In the genomic region with DNA sequence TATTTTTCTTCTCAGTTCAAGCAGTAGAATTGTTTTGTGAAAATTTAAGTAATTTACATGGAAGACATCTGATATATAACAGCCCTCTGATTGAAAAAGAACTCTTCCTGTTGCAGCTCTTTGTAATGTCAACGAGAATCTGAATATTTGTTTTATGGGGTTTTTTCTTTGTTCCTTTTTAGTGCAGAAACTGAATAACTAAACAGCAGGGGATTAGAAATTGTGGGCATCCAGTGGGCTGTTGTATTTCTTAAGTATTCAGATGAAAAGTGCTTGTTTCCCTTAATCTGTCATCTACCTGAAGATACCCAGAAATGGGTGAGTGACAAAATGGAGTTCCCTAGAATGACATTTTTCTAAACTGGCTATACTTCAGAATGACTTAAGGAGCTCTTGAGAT, we compare ENCODE assay signal across 23 cellular contexts. TPM values are rescaled to one million over a fixed set of nuclear protein-coding genes. Genes with fewer than 3 reads are reported as not detected.
DNase-seq lines count a peak whose midpoint lies in the region; ATAC-seq, FAIRE-seq and TF ChIP-seq lines count a peak whose summit lies in the region.
"Had no signal": no experiment of that assay in that cellular context is flagged by ENCODE, and none has a peak within 500 bp of the region (broad histone marks: within the 10 kb centered on the region; RNA-seq: fewer than 3 reads in every experiment).

No MANE protein-coding gene starts in this region.

- H3K9me3 ChIP-seq in T-helper 17 cell (ENCODE audit: control insufficient read depth, low read length, poor library complexity, severe bottlenecking) (no peaks in the 10 kb centered on the region), endothelial cell of umbilical vein (replicated peaks; ENCODE audit: control insufficient read depth, insufficient read depth, low read length) (no peaks in the 10 kb centered on the region)
- H3K9me3 ChIP-seq: BLaER1, SJSA1 had no signal

- intact Hi-C loops in activated CD4-positive, alpha-beta T cell treated with anti-CD3 and anti-CD28 coated beads for 36 hours (cut with DNase I, micrococcal nuclease) = no loop called here
- intact Hi-C loops in endothelial cell of umbilical vein (cut with micrococcal nuclease) = no loop called here

- CTCF ChIA-PET in activated CD4-positive, alpha-beta T cell treated with anti-CD3 and anti-CD28 coated beads for 36 hours (lab: Charles Lee) = no interaction called here
- CTCF ChIA-PET in endothelial cell of umbilical vein (lab: Charles Lee) = interaction anchor here (1.5 to 2.9 kb wide), 3 partner anchors 8 to 21 kb away, joined by 3 to 20 read pairs (median 5); partner anchors contain the start of gene ARL4A

- peaks cover 12% of the 10 kb centered on the region for H3K4me1 ChIP-seq in endothelial cell of umbilical vein (ENCODE audit: control insufficient read depth, extremely low read depth, insufficient read depth, low read length)
- H3K4me1 ChIP-seq: BLaER1, SJSA1 had no signal

- dilution Hi-C loops in endothelial cell of umbilical vein (cut with MboI; ENCODE audit: extremely low pct_ligation_motif_present, low sequenced_read_pairs) = no loop called here

- no TSS peak for BruUV-seq in endothelial cell of umbilical vein (replicated peaks; lab: Mats Ljungman, UMichigan)

- H4K20me1 ChIP-seq in endothelial cell of umbilical vein (replicated peaks; ENCODE audit: control insufficient read depth, extremely low read depth, insufficient read depth, low read length) = peaks cover 4% of the 10 kb centered on the region
- H4K20me1 ChIP-seq: BLaER1 had no signal

- no peaks in the 10 kb centered on the region for H3K36me3 ChIP-seq in endothelial cell of umbilical vein (ENCODE audit: control insufficient read depth in 2 of 2, extremely low read depth in 1 of 2, insufficient read depth in 2 of 2, low read length in 2 of 2)
- H3K36me3 ChIP-seq: BLaER1, SJSA1 had no signal

- no peaks in the 10 kb centered on the region for H3K36me3 Mint-ChIP-seq in activated CD4-positive, alpha-beta T cell treated with anti-CD3 and anti-CD28 coated beads for 36 hours (ENCODE audit: low read depth)
- H3K36me3 Mint-ChIP-seq in T-helper 17 cell (ENCODE audit: low read depth) = no peaks in the 10 kb centered on the region
- H3K36me3 Mint-ChIP-seq in stimulated activated memory B cell treated with anti-CD40 and anti-IgM and Interleukin-4, amounts not matched to agents 10 μg/mL and 1 μg/mL and 100 μg/mL, for 72 hours = no peaks in the 10 kb centered on the region
- H3K36me3 Mint-ChIP-seq: CD4-positive, CD25-positive, alpha-beta regulatory T cell had no signal

- no peak for DNase-seq in activated CD4-positive, alpha-beta T cell treated with anti-CD3 and anti-CD28 coated beads for 36 hours
- DNase-seq in activated CD4-positive, alpha-beta T cell treated with anti-CD3 and anti-CD28 coated beads, Interleukin-2, amount 50 U/mL, for 48 hours = no peak
- DNase-seq in T-helper 17 cell = no peak
- DNase-seq in endothelial cell of umbilical vein (ENCODE audit: low read depth, low spot score) = peak; percentile 19
- no peak for DNase-seq in GM13977 (ENCODE audit: low spot score)
- DNase-seq: CD4-positive, CD25-positive, alpha-beta regulatory T cell; Karpas-422; NCI-H1092 treated with DMSO at 0.1 percent for 48 hours; NCI-H1436; NCI-H187; NCI-H2081 treated with DMSO at 0.1 percent for 48 hours; NCI-H446 treated with DMSO at 0.1 percent for 48 hours; NCI-H526 treated with DMSO at 0.1 percent for 48 hours; Right ventricle myocardium superior; RPMI8226 had no signal

- no peak overlapping the region for H3K27ac ChIP-seq in endothelial cell of umbilical vein (ENCODE audit: insufficient read depth, low read depth, low read length)
- H3K27ac ChIP-seq: BLaER1, SJSA1 had no signal

- H3K4me1 Mint-ChIP-seq in activated CD4-positive, alpha-beta T cell treated with anti-CD3 and anti-CD28 coated beads for 36 hours = peaks cover 10% of the 10 kb centered on the region
- H3K4me1 Mint-ChIP-seq in T-helper 17 cell = peaks cover 18% of the 10 kb centered on the region
- H3K4me1 Mint-ChIP-seq in stimulated activated memory B cell treated with anti-CD40 and anti-IgM and Interleukin-4, amounts not matched to agents 10 μg/mL and 1 μg/mL and 100 μg/mL, for 72 hours = peaks cover 28% of the 10 kb centered on the region

- H2AFZ ChIP-seq in endothelial cell of umbilical vein (ENCODE audit: low read depth, low read length) = no peak overlapping the region

- TF ChIP-seq CTCF in endothelial cell of umbilical vein (IDR thresholded peaks at IDR 0.05; ENCODE audit: extremely low read depth in 1 of 2, insufficient read depth in 1 of 2, low read depth in 1 of 2, low read length in 2 of 2) (no peak), GM13977 (IDR thresholded peaks at IDR 0.05; ENCODE audit: extremely low read depth, insufficient read depth, missing control alignments) (no peak)

- H3K9ac ChIP-seq in endothelial cell of umbilical vein (replicated peaks; ENCODE audit: extremely low read depth, insufficient read depth, low read length) = no peak overlapping the region
- H3K9ac ChIP-seq: BLaER1 had no signal

- POLR2A ChIA-PET in activated CD4-positive, alpha-beta T cell treated with anti-CD3 and anti-CD28 coated beads for 36 hours (lab: Charles Lee) = no interaction called here
- POLR2A ChIA-PET in endothelial cell of umbilical vein (lab: Charles Lee) = no interaction called here

- H3K4me3 Mint-ChIP-seq in activated CD4-positive, alpha-beta T cell treated with anti-CD3 and anti-CD28 coated beads for 36 hours = no peak overlapping the region
- H3K4me3 Mint-ChIP-seq in T-helper 17 cell = no peak overlapping the region
- no peak overlapping the region for H3K4me3 Mint-ChIP-seq in stimulated activated memory B cell treated with anti-CD40 and anti-IgM and Interleukin-4, amounts not matched to agents 10 μg/mL and 1 μg/mL and 100 μg/mL, for 72 hours
- H3K4me3 Mint-ChIP-seq: CD4-positive, CD25-positive, alpha-beta regulatory T cell had no signal

- no peaks in the 10 kb centered on the region for H3K9me1 ChIP-seq in endothelial cell of umbilical vein (replicated peaks; ENCODE audit: control insufficient read depth, extremely low read depth, insufficient read depth, low read length)

- TF ChIP-seq POLR2A in endothelial cell of umbilical vein (IDR thresholded peaks at IDR 0.05; ENCODE audit: low read depth, low read length) = no peak

- H3K4me2 ChIP-seq in endothelial cell of umbilical vein (ENCODE audit: insufficient read depth, low read length) = no peak overlapping the region
- H3K4me2 ChIP-seq: BLaER1 had no signal

- in situ Hi-C loops in GM13977 (cut with MboI; ENCODE audit: low pct_unique_long_range_greater_than_20kb, low sequenced_read_pairs, unreplicated experiment) = no loop called here

- H3K4me3 ChIP-seq in endothelial cell of umbilical vein (replicated peaks in 1 of 3; ENCODE audit: insufficient read depth in 1 of 3, low read depth in 1 of 3, low read length in 3 of 3) = no peak overlapping the region
- H3K4me3 ChIP-seq: BLaER1, SJSA1 had no signal

- H3K9me3 Mint-ChIP-seq in activated CD4-positive, alpha-beta T cell treated with anti-CD3 and anti-CD28 coated beads for 36 hours (ENCODE audit: low read depth) = no peaks in the 10 kb centered on the region
- no peaks in the 10 kb centered on the region for H3K9me3 Mint-ChIP-seq in stimulated activated memory B cell treated with anti-CD40 and anti-IgM and Interleukin-4, amounts not matched to agents 10 μg/mL and 1 μg/mL and 100 μg/mL, for 72 hours
- H3K9me3 Mint-ChIP-seq: CD4-positive, CD25-positive, alpha-beta regulatory T cell had no signal

- FAIRE-seq in endothelial cell of umbilical vein (lab: Jason Lieb, UNC) = no peak
- FAIRE-seq: D721Med, H1 had no signal

- H3K27me3 ChIP-seq in endothelial cell of umbilical vein (ENCODE audit: control insufficient read depth in 2 of 2, insufficient read depth in 2 of 2, low read length in 2 of 2) = no peaks in the 10 kb centered on the region
- H3K27me3 ChIP-seq: BLaER1, SJSA1 had no signal

- no peaks in the 10 kb centered on the region for H3K27me3 Mint-ChIP-seq in activated CD4-positive, alpha-beta T cell treated with anti-CD3 and anti-CD28 coated beads for 36 hours
- H3K27me3 Mint-ChIP-seq in T-helper 17 cell = no peaks in the 10 kb centered on the region
- H3K27me3 Mint-ChIP-seq in stimulated activated memory B cell treated with anti-CD40 and anti-IgM and Interleukin-4, amounts not matched to agents 10 μg/mL and 1 μg/mL and 100 μg/mL, for 72 hours = no peaks in the 10 kb centered on the region
- H3K27me3 Mint-ChIP-seq: CD4-positive, CD25-positive, alpha-beta regulatory T cell had no signal

- H3K27ac Mint-ChIP-seq in activated CD4-positive, alpha-beta T cell treated with anti-CD3 and anti-CD28 coated beads for 36 hours = no peak overlapping the region
- peak overlapping the region; percentile 53 for H3K27ac Mint-ChIP-seq in T-helper 17 cell
- H3K27ac Mint-ChIP-seq in stimulated activated memory B cell treated with anti-CD40 and anti-IgM and Interleukin-4, amounts not matched to agents 10 μg/mL and 1 μg/mL and 100 μg/mL, for 72 hours = peak overlapping the region; percentile 42

- peak; percentile 23 for ATAC-seq in activated CD4-positive, alpha-beta T cell treated with anti-CD3 and anti-CD28 coated beads for 36 hours
- ATAC-seq in T-helper 17 cell (no peak), HG02623 (IDR thresholded peaks at IDR 0.05; ENCODE audit: unreplicated experiment) (no peak), GM21825 (IDR thresholded peaks at IDR 0.05; ENCODE audit: unreplicated experiment) (no peak)
- no peak for ATAC-seq in stimulated activated memory B cell treated with anti-CD40 and anti-IgM and Interleukin-4, amounts not matched to agents 10 μg/mL and 1 μg/mL and 100 μg/mL, for 72 hours
- ATAC-seq: HCT116 had no signal

- H3K79me2 ChIP-seq in endothelial cell of umbilical vein (ENCODE audit: control insufficient read depth, insufficient read depth, low read length) = peaks cover 24% of the 10 kb centered on the region

TF ChIP-seq in endothelial cell of umbilical vein, 7 proteins besides CTCF, POLR2A, EP300 and RAD21 (continues in another document):
- TF ChIP-seq MAX (IDR thresholded peaks at IDR 0.05; ENCODE audit: insufficient read depth, insufficient read length) (no peak), MYC (IDR thresholded peaks at IDR 0.05; ENCODE audit: low read depth, low read length) (no peak)

RNA-seq across cellular contexts. Expression of gene ARL4A, which starts 7.4 kb away (rescaled TPM):
- total RNA-seq in activated CD4-positive, alpha-beta T cell treated with anti-CD3 and anti-CD28 coated beads for 36 hours = 10 to 100 TPM in 1 of 2 experiments, 1 to 10 TPM in 1; 7.5 to 10.4 TPM
- total RNA-seq in T-helper 17 cell (100 to 1,000 TPM in 1 of 2 donors, 10 to 100 TPM in 1; 92.1 to 122 TPM), endothelial cell of umbilical vein (30.7 and 34.1 TPM in 2 replicates)
- polyA plus RNA-seq in endothelial cell of umbilical vein = 28.0 and 43.2 TPM in 2 replicates
- polyA plus RNA-seq in endothelial cell of umbilical vein (2011; cell fraction: cytosol; rRNA removed) = 47.0 and 47.2 TPM in 2 replicates
- polyA plus RNA-seq in endothelial cell of umbilical vein (2011; cell fraction: nucleus; rRNA removed) = 36.1 and 43.2 TPM in 2 replicates
- 78.0 and 102 TPM in 2 replicates for polyA plus RNA-seq in endothelial cell of umbilical vein (2012)
- 43.3 and 45.7 TPM in 2 replicates for polyA minus RNA-seq in endothelial cell of umbilical vein
- 16.2 TPM for polyA minus RNA-seq in endothelial cell of umbilical vein (2011; cell fraction: cytosol; rRNA and poly(A)+ RNA removed)
- polyA minus RNA-seq in endothelial cell of umbilical vein (2011; cell fraction: nucleus; rRNA and poly(A)+ RNA removed) = 58.6 and 65.7 TPM in 2 replicates
